ENCODE assay signal across 9 cellular contexts in genomic region chr3:133896002-133896761, GRCh38. TPM values are rescaled to one million over a fixed set of nuclear protein-coding genes. Genes with fewer than 3 reads are reported as not detected.
A peak's percentile ranks its signal among the peaks of the same experiment; 100 is the strongest.
DNase-seq lines count a peak whose midpoint lies in the region; ATAC-seq and TF ChIP-seq lines count a peak whose summit lies in the region.
"Had no signal": no experiment of that assay in that cellular context is flagged by ENCODE, and none has a peak within 500 bp of the region (broad histone marks: within the 10 kb centered on the region; RNA-seq: fewer than 3 reads in every experiment).

No MANE protein-coding gene starts in this region.

- 23 to 26% methylated on average over 27 to 35 of the region's 37 CpGs for WGBS in mesodermal cell (ENCODE audit: insufficient coverage in 2 of 2), 2 experiments
- 11 to 12% methylated on average over 37 of the region's 37 CpGs for WGBS in aorta, 2 donors

- no peaks in the 10 kb centered on the region for H3K9me3 ChIP-seq in CD4-positive, alpha-beta memory T cell (ENCODE audit: control insufficient read depth in 1 of 2, low read length in 2 of 2)
- no peaks in the 10 kb centered on the region for H3K9me3 ChIP-seq in colonic mucosa
- H3K9me3 ChIP-seq in mesodermal cell (ENCODE audit: control insufficient read depth, low read length) = no peaks in the 10 kb centered on the region
- H3K9me3 ChIP-seq in aorta (ENCODE audit: control insufficient read depth, low read length) = no peaks in the 10 kb centered on the region
- H3K9me3 ChIP-seq: neutrophil had no signal

- H3K4me3 Mint-ChIP-seq in CD4-positive, alpha-beta memory T cell = peak overlapping the region in 5 of 8 donors; percentile 39 to 73 (median 48)

- H3K27me3 ChIP-seq in CD4-positive, alpha-beta memory T cell (ENCODE audit: insufficient read depth, low read length) = no peaks in the 10 kb centered on the region
- peaks cover 23% of the 10 kb centered on the region for H3K27me3 ChIP-seq in colonic mucosa
- no peaks in the 10 kb centered on the region for H3K27me3 ChIP-seq in aorta (ENCODE audit: control insufficient read depth in 1 of 2, insufficient read depth in 2 of 2, low read length in 1 of 2)

- no peak overlapping the region for H3K4me3 ChIP-seq in CD4-positive, alpha-beta memory T cell (ENCODE audit: low read length in 2 of 2)
- H3K4me3 ChIP-seq in colonic mucosa = peak overlapping the region; percentile 47
- H3K4me3 ChIP-seq in mesodermal cell (ENCODE audit: extremely low read depth, insufficient read depth, low read length, poor library complexity, severe bottlenecking) = peak overlapping the region; percentile 62
- H3K4me3 ChIP-seq in aorta (ENCODE audit: low read length in 2 of 2) = peak overlapping the region; percentile 58 to 81

- no peak overlapping the region for H3K27ac ChIP-seq in CD4-positive, alpha-beta memory T cell (ENCODE audit: low read depth, low read length)
- no peak overlapping the region for H3K27ac ChIP-seq in colonic mucosa
- no peak overlapping the region for H3K27ac ChIP-seq in mesodermal cell (ENCODE audit: low read depth, low read length, severe bottlenecking)
- no peak overlapping the region for H3K27ac ChIP-seq in aorta (ENCODE audit: low read depth in 1 of 2, low read length in 2 of 2)
- H3K27ac ChIP-seq: neutrophil had no signal

- H3K9me3 Mint-ChIP-seq in CD4-positive, alpha-beta memory T cell = no peaks in the 10 kb centered on the region

- TF ChIP-seq CTCF in colonic mucosa (IDR thresholded peaks at IDR 0.05) = no peak

- peaks cover 30 to 31% of the 10 kb centered on the region in 2 donors for H3K27me3 Mint-ChIP-seq in CD4-positive, alpha-beta memory T cell

- ATAC-seq in aorta (ENCODE audit: low FRiP score) = no peak
- no peak for ATAC-seq in HG03025 (IDR thresholded peaks at IDR 0.05; ENCODE audit: low FRiP score, unreplicated experiment)
- ATAC-seq in HG03139 (IDR thresholded peaks at IDR 0.05; ENCODE audit: unreplicated experiment) = no peak
- no peak for ATAC-seq in GM18498 (IDR thresholded peaks at IDR 0.05; ENCODE audit: unreplicated experiment)

- H3K27ac Mint-ChIP-seq in CD4-positive, alpha-beta memory T cell = no peak overlapping the region

- peak overlapping the region in 1 of 2 donors; percentile 59 for H3K9ac ChIP-seq in colonic mucosa (ENCODE audit: low read depth in 2 of 2, low read length in 2 of 2)

- CTCF ChIA-PET in CD4-positive, alpha-beta memory T cell (lab: Charles Lee; ENCODE audit: partially characterized antibody) = no interaction called here

- POLR2A ChIA-PET in CD4-positive, alpha-beta memory T cell (lab: Charles Lee; ENCODE audit: partially characterized antibody) = no interaction called here

- intact Hi-C loops in CD4-positive, alpha-beta memory T cell (cut with micrococcal nuclease) = no loop called here
- intact Hi-C loops in colonic mucosa (cut with DNase I) = no loop called here
- intact Hi-C loops in aorta (cut with DNase I) = no loop called here

- no peaks in the 10 kb centered on the region for H3K4me1 ChIP-seq in CD4-positive, alpha-beta memory T cell (ENCODE audit: insufficient read depth, low read length)
- H3K4me1 ChIP-seq in colonic mucosa = peaks cover 6% of the 10 kb centered on the region
- peaks cover 8% of the 10 kb centered on the region for H3K4me1 ChIP-seq in mesodermal cell (ENCODE audit: control insufficient read depth, insufficient read depth, low read length, poor library complexity, severe bottlenecking)
- no peaks in the 10 kb centered on the region for H3K4me1 ChIP-seq in aorta (ENCODE audit: control insufficient read depth in 1 of 2, insufficient read depth in 2 of 2, low read length in 2 of 2)

- no peak for DNase-seq in CD4-positive, alpha-beta memory T cell
- DNase-seq in M059J (ENCODE audit: low read depth) = peak; percentile 34
- no peak for DNase-seq in colonic mucosa
- no peak for DNase-seq in aorta

- H3K36me3 Mint-ChIP-seq in CD4-positive, alpha-beta memory T cell = no peaks in the 10 kb centered on the region

- peaks cover 0 to 18% (median 6%) of the 10 kb centered on the region in 4 donors for H3K4me1 Mint-ChIP-seq in CD4-positive, alpha-beta memory T cell

- no peaks in the 10 kb centered on the region for H3K36me3 ChIP-seq in CD4-positive, alpha-beta memory T cell (ENCODE audit: insufficient read depth, low read length)
- H3K36me3 ChIP-seq in colonic mucosa (no peaks in the 10 kb centered on the region), mesodermal cell (ENCODE audit: control insufficient read depth, insufficient read depth, low read length) (no peaks in the 10 kb centered on the region), aorta (ENCODE audit: control insufficient read depth in 1 of 2, insufficient read depth in 2 of 2, low read length in 1 of 2) (no peaks in the 10 kb centered on the region)
- H3K36me3 ChIP-seq: neutrophil had no signal

RNA-seq across cellular contexts. Expression of gene RAB6B, which starts 0.5 kb away (rescaled TPM):
- total RNA-seq in CD4-positive, alpha-beta memory T cell = 1 to 10 TPM in 1 of 2 experiments, under 1 TPM in 1; 0.55 to 1.8 TPM
- polyA plus RNA-seq in CD4-positive, alpha-beta memory T cell = under 1 TPM; 0.34 to 0.37 TPM
- total RNA-seq in M059J (2014; rRNA removed; shearing (Covaris generic)) = 0.25 and 0.62 TPM in 2 replicates
- total RNA-seq in colonic mucosa = 1 to 10 TPM; 2.6 to 5.6 TPM
- 3.2 TPM for polyA plus RNA-seq in mesodermal cell (2013, experiment 1 of 2)
- 2.7 TPM for polyA plus RNA-seq in mesodermal cell (2013, experiment 2 of 2)
- 10 to 100 TPM in 1 of 2 donors, 1 to 10 TPM in 1; 9.2 to 12.0 TPM for total RNA-seq in aorta
- polyA plus RNA-seq in aorta = 1 to 10 TPM in 1 of 2 donors, under 1 TPM in 1; 0.59 to 7.1 TPM

Comparison
In these comparisons a context has a peak if more than half of its experiments do, and no peak if none do; other contexts are left out.
1. H3K4me3 ChIP-seq: peak in colonic mucosa (single experiment), mesodermal cell (single experiment) and aorta (2 of 2); none in CD4-positive, alpha-beta memory T cell (0 of 2).